1 cellular context compared by ENCODE assay signal in the genomic region with DNA sequence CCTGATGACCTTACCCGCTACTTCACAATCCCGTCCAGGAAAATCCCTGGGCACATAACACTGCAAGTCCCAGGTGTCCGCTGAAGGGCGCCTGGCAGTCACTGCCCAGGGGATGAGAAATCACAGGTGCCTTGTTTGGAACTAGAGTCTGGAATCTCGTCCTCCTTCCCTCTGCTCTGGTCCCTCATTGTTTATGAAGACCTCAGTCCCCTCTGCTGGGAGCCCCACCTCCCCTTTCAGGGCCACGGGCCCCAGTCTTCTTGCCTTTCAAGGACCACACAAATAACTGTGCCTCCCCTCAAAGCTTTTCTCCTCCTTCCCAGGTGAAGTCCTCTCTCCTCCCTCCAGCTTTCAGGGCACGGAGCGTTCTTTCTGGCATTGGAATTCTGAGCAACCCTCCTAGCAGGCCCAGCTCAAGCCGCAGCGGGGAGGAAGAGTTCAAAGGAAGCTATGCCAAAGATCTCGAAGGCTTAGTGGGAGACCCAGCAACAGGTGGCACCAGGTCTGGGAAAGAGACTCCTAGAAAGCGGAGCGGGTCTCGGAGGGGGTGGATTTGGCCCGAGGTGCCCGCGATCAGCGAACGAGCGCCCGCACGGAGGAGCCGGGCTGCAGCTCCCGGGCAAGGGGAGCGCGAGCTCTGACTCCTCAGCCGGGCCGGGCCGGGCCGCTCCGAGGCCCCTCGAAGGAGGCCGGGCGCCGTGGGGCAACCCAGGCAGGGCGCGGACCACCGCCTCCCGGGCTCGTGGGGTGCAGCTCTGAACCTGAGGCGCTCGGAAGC.
TF ChIP-seq lines count a peak whose summit lies in the region.

No MANE protein-coding gene starts in this region.

TF ChIP-seq in K562, 482 proteins besides CTCF, POLR2A, EP300 and RAD21:
- TF ChIP-seq LCOR (CRISPR knock-in tag; IDR thresholded peaks at IDR 0.05) (0 out of 2 replicates have a peak, but pooled peaks have one; percentile 56), ZBED1 (IDR thresholded peaks at IDR 0.05) (0 out of 2 replicates have a peak, but pooled peaks have one; percentile 10), AFF4 (CRISPR knock-in tag; IDR thresholded peaks at IDR 0.05) (peak; percentile 10; the same call in 1 of the 2 replicates), PCBP1 (IDR thresholded peaks at IDR 0.05; ENCODE audit: low read depth, low read length, poor library complexity, severe bottlenecking) (peak; percentile 47), TGIF2 (CRISPR knock-in tag; IDR thresholded peaks at IDR 0.05) (0 out of 2 replicates have a peak, but pooled peaks have one; percentile 90), RBM34 (IDR thresholded peaks at IDR 0.05; ENCODE audit: borderline replicate concordance, insufficient read depth, low read length) (0 out of 2 replicates have a peak, but pooled peaks have one; percentile 71)
